In genomic region chr15:55389276-55389631, GRCh38 we compare ENCODE assay signal across 15 cellular contexts. TPM values are rescaled to one million over a fixed set of nuclear protein-coding genes. Genes with fewer than 3 reads are reported as not detected.
DNase-seq lines count a peak whose midpoint lies in the region; ATAC-seq and TF ChIP-seq lines count a peak whose summit lies in the region.
"Had no signal": no experiment of that assay in that cellular context is flagged by ENCODE, and none has a peak within 500 bp of the region (broad histone marks: within the 10 kb centered on the region; RNA-seq: fewer than 3 reads in every experiment).

No MANE protein-coding gene starts in this region.

- intact Hi-C loops in uterus (cut with DNase I; ENCODE audit: low total_unique reads), result no loop called here

- no peaks in the 10 kb centered on the region for H3K27me3 Mint-ChIP-seq in type B pancreatic cell
- H3K27me3 Mint-ChIP-seq: activated naive CD8-positive, alpha-beta T cell treated with anti-CD3 and anti-CD28 coated beads, Interleukin-2, amount 10 ng/mL, durations not matched to agents 7 days and 5 days had no signal

- H3K36me3 Mint-ChIP-seq in activated naive CD4-positive, alpha-beta T cell treated with anti-CD3 and anti-CD28 coated beads, Interleukin-2, amount 50 U/mL, for 72 hours, result no peaks in the 10 kb centered on the region
- peaks cover 13% of the 10 kb centered on the region for H3K36me3 Mint-ChIP-seq in type B pancreatic cell

- no peaks in the 10 kb centered on the region for H3K27me3 ChIP-seq in uterus
- H3K27me3 ChIP-seq: esophagus muscularis mucosa had no signal

- DNase-seq in activated naive CD4-positive, alpha-beta T cell treated with anti-CD3 and anti-CD28 coated beads, Interleukin-2, amount 50 U/mL, for 72 hours (ENCODE audit: low spot score in 2 of 2), result no peak
- DNase-seq in activated naive CD4-positive, alpha-beta T cell (lab: John Stamatoyannopoulos, UW), result no peak
- DNase-seq in SW480 (ENCODE audit: low spot score), result peak; percentile 29
- peak; percentile 33 for DNase-seq in glomerular visceral epithelial cell (ENCODE audit: extremely low spot score)
- no peak for DNase-seq in type B pancreatic cell (ENCODE audit: extremely low spot score, unreplicated experiment)
- DNase-seq in nucleus accumbens (lab: John Stamatoyannopoulos, UW), result no peak
- DNase-seq in uterus, result no peak
- DNase-seq: activated naive CD8-positive, alpha-beta T cell treated with anti-CD3 and anti-CD28 coated beads, Interleukin-2, amount 10 ng/mL, durations not matched to agents 7 days and 5 days; cortex of kidney; NCI-H1092; NCI-H2171 treated with DMSO at 0.1 percent for 48 hours had no signal

- H3K36me3 ChIP-seq in uterus, result no peaks in the 10 kb centered on the region

- no peaks in the 10 kb centered on the region for H3K9me3 Mint-ChIP-seq in activated naive CD4-positive, alpha-beta T cell treated with anti-CD3 and anti-CD28 coated beads, Interleukin-2, amount 50 U/mL, for 72 hours
- no peaks in the 10 kb centered on the region for H3K9me3 Mint-ChIP-seq in type B pancreatic cell
- H3K9me3 Mint-ChIP-seq: activated naive CD8-positive, alpha-beta T cell treated with anti-CD3 and anti-CD28 coated beads, Interleukin-2, amount 10 ng/mL, durations not matched to agents 7 days and 5 days; mesothelial cell of epicardium had no signal

- H3K4me1 Mint-ChIP-seq in type B pancreatic cell (ENCODE audit: unreplicated experiment), result no peaks in the 10 kb centered on the region
- H3K4me1 Mint-ChIP-seq: mesothelial cell of epicardium had no signal

- TF ChIP-seq CTCF in type B pancreatic cell (conservative IDR thresholded peaks at IDR 0.05), result no peak
- TF ChIP-seq CTCF in uterus (IDR thresholded peaks at IDR 0.05), result no peak

- no peaks in the 10 kb centered on the region for H3K9me3 ChIP-seq in uterus
- H3K9me3 ChIP-seq: esophagus muscularis mucosa, thoracic aorta had no signal

- ATAC-seq in activated naive CD4-positive, alpha-beta T cell treated with anti-CD3 and anti-CD28 coated beads, Interleukin-2, amount 50 U/mL, for 72 hours, result peak; percentile 31 to 63
- no peak for ATAC-seq in HG03196 (IDR thresholded peaks at IDR 0.05; ENCODE audit: unreplicated experiment)

- H3K27ac Mint-ChIP-seq in activated naive CD4-positive, alpha-beta T cell treated with anti-CD3 and anti-CD28 coated beads, Interleukin-2, amount 50 U/mL, for 72 hours, result peak overlapping the region; percentile 1 to 12
- peak overlapping the region; percentile 44 for H3K27ac Mint-ChIP-seq in type B pancreatic cell
- H3K27ac Mint-ChIP-seq: activated naive CD8-positive, alpha-beta T cell treated with anti-CD3 and anti-CD28 coated beads, Interleukin-2, amount 10 ng/mL, durations not matched to agents 7 days and 5 days; mesothelial cell of epicardium had no signal

- H3K4me3 Mint-ChIP-seq in type B pancreatic cell, result no peak overlapping the region
- H3K4me3 Mint-ChIP-seq: activated naive CD8-positive, alpha-beta T cell treated with anti-CD3 and anti-CD28 coated beads, Interleukin-2, amount 10 ng/mL, durations not matched to agents 7 days and 5 days; mesothelial cell of epicardium had no signal

- no peak overlapping the region for H3K4me3 ChIP-seq in uterus
- H3K4me3 ChIP-seq: esophagus muscularis mucosa, thoracic aorta had no signal

- no peak overlapping the region for H3K27ac ChIP-seq in uterus
- H3K27ac ChIP-seq: esophagus muscularis mucosa, thoracic aorta had no signal

- H3K4me1 ChIP-seq in uterus, result no peaks in the 10 kb centered on the region

- TF ChIP-seq POLR2A in uterus (IDR thresholded peaks at IDR 0.05), result no peak

RNA-seq across cellular contexts. Expression of gene CCPG1, which starts 18.9 kb away (rescaled TPM):
- total RNA-seq in activated naive CD4-positive, alpha-beta T cell treated with anti-CD3 and anti-CD28 coated beads, Interleukin-2, amount 50 U/mL, for 72 hours, result 10 to 100 TPM in 1 of 2 donors, 1 to 10 TPM in 1; 9.0 to 15.8 TPM
- 26.5 and 31.0 TPM in 2 replicates for total RNA-seq in type B pancreatic cell (ENCODE audit: low replicate concordance)
- total RNA-seq in uterus, result 10 to 100 TPM; 50.1 to 79.7 (median 68.3) TPM

RNA-seq across cellular contexts. Expression of gene PIERCE2, which starts 19.0 kb away (rescaled TPM):
- not detected for total RNA-seq in activated naive CD4-positive, alpha-beta T cell treated with anti-CD3 and anti-CD28 coated beads, Interleukin-2, amount 50 U/mL, for 72 hours
- total RNA-seq in type B pancreatic cell (ENCODE audit: low replicate concordance) (2.1 and 2.3 TPM in 2 replicates), uterus (1 to 10 TPM in 1 of 4 donors, not detected in 3; 1.4 TPM)
- total RNA-seq: activated naive CD8-positive, alpha-beta T cell treated with anti-CD3 and anti-CD28 coated beads, Interleukin-2, amount 10 ng/mL, durations not matched to agents 7 days and 5 days had no signal

Comparison
In these comparisons a context has a peak if more than half of its experiments do, and no peak if none do; other contexts are left out.
1. DNase-seq: peak in SW480 (single experiment) and glomerular visceral epithelial cell (single experiment); none in activated naive CD4-positive, alpha-beta T cell treated with anti-CD3 and anti-CD28 coated beads, Interleukin-2, amount 50 U/mL, for 72 hours (0 of 2), activated naive CD4-positive, alpha-beta T cell (0 of 4), type B pancreatic cell (single experiment), nucleus accumbens (0 of 56) and uterus (0 of 2).